Comparison of ENCODE assay signal across 18 cellular contexts in the genomic region with DNA sequence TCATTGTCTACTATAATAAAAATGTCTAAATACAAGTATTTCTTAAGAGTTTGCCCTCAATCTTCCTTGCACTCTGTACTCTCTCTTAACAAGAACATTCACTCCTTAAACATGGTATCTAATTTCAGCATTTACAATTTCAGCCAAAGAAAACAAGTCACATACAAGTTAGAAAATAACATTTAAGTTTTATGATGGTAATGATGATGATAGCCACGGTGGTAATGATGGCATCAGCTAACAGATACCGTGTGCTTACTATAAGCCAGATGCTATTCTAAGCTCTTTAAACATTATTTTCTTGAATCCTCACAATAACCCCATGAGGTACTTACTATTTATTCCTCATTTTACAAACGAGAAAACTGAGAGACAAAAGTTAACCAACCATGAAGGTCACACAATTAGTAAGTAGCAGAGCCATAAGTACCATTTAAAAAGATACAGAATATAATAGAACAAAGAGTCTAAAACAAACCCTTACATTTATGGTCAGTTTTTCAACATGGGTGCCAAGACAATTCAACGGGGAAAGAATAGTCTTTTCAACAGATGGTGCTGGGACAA.
"Had no signal": no experiment of that assay in that cellular context is flagged by ENCODE, and none has a peak within 500 bp of the region (broad histone marks: within the 10 kb centered on the region; RNA-seq: fewer than 3 reads in every experiment).

No MANE protein-coding gene starts in this region.

- DNase-seq: effector CD4-positive, alpha-beta T cell; heart left ventricle; hippocampal formation; kidney glomerular epithelial cell; mesendoderm; naive thymus-derived CD8-positive, alpha-beta T cell; psoas muscle; retina; right lobe of liver; spleen; stimulated activated CD4-positive, alpha-beta T cell treated with anti-CD3 and anti-CD28 coated beads, Interleukin-15, amount 100 ng/mL, for 24 hours; stimulated activated CD4-positive, alpha-beta T cell treated with anti-CD3 and anti-CD28 coated beads, Interleukin-1b, Interleukin-23, amount 100 ng/mL, for 48 hours; stimulated activated CD4-positive, alpha-beta T cell treated with anti-CD3 and anti-CD28 coated beads, Interleukin-4, amount 100 ng/mL, for 24 hours; stimulated activated naive CD8-positive, alpha-beta T cell treated with anti-CD3 and anti-CD28 coated beads, Interleukin-15, amount 100 ng/mL, for 72 hours; testis had no signal

- FAIRE-seq: frontal cortex had no signal

- ATAC-seq: esophagus mucosa; heart left ventricle; naive thymus-derived CD8-positive, alpha-beta T cell; psoas muscle; right lobe of liver; stimulated activated memory B cell treated with anti-CD40 and anti-IgM and Interleukin-4, amounts not matched to agents 10 μg/mL and 1 μg/mL and 100 μg/mL, for 72 hours; stimulated activated naive CD8-positive, alpha-beta T cell treated with anti-CD3 and anti-CD28 coated beads, Interleukin-15, amount 100 ng/mL, for 72 hours had no signal
